Comparison of ENCODE assay signal across 30 cellular contexts in genomic region chr2:135831180-135831812, GRCh38. TPM values are rescaled to one million over a fixed set of nuclear protein-coding genes. Genes with fewer than 3 reads are reported as not detected.
"Had no signal": no experiment of that assay in that cellular context is flagged by ENCODE, and none has a peak within 500 bp of the region (broad histone marks: within the 10 kb centered on the region; RNA-seq: fewer than 3 reads in every experiment).

No MANE protein-coding gene starts in this region.

- H3K27me3 ChIP-seq: esophagus squamous epithelium, ovary, sigmoid colon, tibial nerve had no signal

- H3K36me3 ChIP-seq: esophagus squamous epithelium, ovary, prostate gland, sigmoid colon, tibial nerve had no signal

- H3K27me3 Mint-ChIP-seq: central memory CD8-positive, alpha-beta T cell; naive B cell; stimulated activated naive B cell treated with anti-CD40 and anti-IgM and Interleukin-4, amounts not matched to agents 10 μg/mL and 1 μg/mL and 100 μg/mL, for 72 hours had no signal

- H3K27ac Mint-ChIP-seq: activated T-cell treated with anti-CD3 and anti-CD28 coated beads, Interleukin-2, amount 50 U/mL, for 72 hours; stimulated activated naive B cell treated with anti-CD40 and anti-IgM and Interleukin-4, amounts not matched to agents 10 μg/mL and 1 μg/mL and 100 μg/mL, for 72 hours had no signal

- H3K4me1 ChIP-seq: esophagus squamous epithelium, prostate gland, sigmoid colon, tibial nerve had no signal

- H3K36me3 Mint-ChIP-seq: activated naive CD4-positive, alpha-beta T cell treated with anti-CD3 and anti-CD28 coated beads, Interleukin-2, amount 50 U/mL, for 72 hours; naive B cell had no signal

- DNase-seq: activated CD4-positive, alpha-beta T cell treated with anti-CD3 and anti-CD28 coated beads for 4 hours; activated CD4-positive, alpha-beta T cell treated with anti-CD3 and anti-CD28 coated beads, Interleukin-2, amount 50 U/mL, for 4 hours; activated naive CD4-positive, alpha-beta T cell; activated T-cell treated with anti-CD3 and anti-CD28 coated beads for 4 hours; activated T-cell treated with anti-CD3 and anti-CD28 coated beads, Interleukin-2, amount 50 U/mL, for 72 hours; dermis blood vessel endothelial cell; effector CD8-positive, alpha-beta T cell; esophagus squamous epithelium; foreskin melanocyte; mammary epithelial cell; naive B cell; ovary; retina; sigmoid colon; stimulated activated CD4-positive, alpha-beta T cell treated with anti-CD3 and anti-CD28 coated beads, Interleukin-1b, Interleukin-23, amount 100 ng/mL, for 48 hours; stimulated activated CD4-positive, alpha-beta T cell treated with anti-CD3 and anti-CD28 coated beads, Interleukin-4, amount 100 ng/mL, for 4 hours; stimulated activated CD8-positive, alpha-beta memory T cell treated with anti-CD3 and anti-CD28 coated beads, Interleukin-4, amount 100 ng/mL, for 48 hours; stimulated activated naive B cell treated with anti-CD40 and anti-IgM and Interleukin-4, amounts not matched to agents 10 μg/mL and 1 μg/mL and 100 μg/mL, for 72 hours; T-helper 1 cell had no signal

- H3K27ac ChIP-seq: epithelial cell of prostate, esophagus squamous epithelium, ovary, prostate gland, sigmoid colon, tibial nerve, VCaP had no signal

- H3K4me3 Mint-ChIP-seq: activated T-cell treated with anti-CD3 and anti-CD28 coated beads, Interleukin-2, amount 50 U/mL, for 72 hours; central memory CD8-positive, alpha-beta T cell; naive B cell; stimulated activated naive B cell treated with anti-CD40 and anti-IgM and Interleukin-4, amounts not matched to agents 10 μg/mL and 1 μg/mL and 100 μg/mL, for 72 hours had no signal

- H3K9me3 Mint-ChIP-seq: activated naive CD4-positive, alpha-beta T cell treated with anti-CD3 and anti-CD28 coated beads, Interleukin-2, amount 50 U/mL, for 72 hours; activated T-cell treated with anti-CD3 and anti-CD28 coated beads, Interleukin-2, amount 50 U/mL, for 72 hours; central memory CD8-positive, alpha-beta T cell; naive B cell; stimulated activated naive B cell treated with anti-CD40 and anti-IgM and Interleukin-4, amounts not matched to agents 10 μg/mL and 1 μg/mL and 100 μg/mL, for 72 hours had no signal

- H3K4me1 Mint-ChIP-seq: central memory CD8-positive, alpha-beta T cell; naive B cell; stimulated activated naive B cell treated with anti-CD40 and anti-IgM and Interleukin-4, amounts not matched to agents 10 μg/mL and 1 μg/mL and 100 μg/mL, for 72 hours had no signal

- H3K4me3 ChIP-seq: esophagus squamous epithelium, ovary, prostate gland, sigmoid colon, smooth muscle cell, tibial nerve had no signal

- H3K9me3 ChIP-seq: esophagus squamous epithelium, ovary, prostate gland, sigmoid colon, tibial nerve had no signal

- ATAC-seq: activated naive CD4-positive, alpha-beta T cell treated with anti-CD3 and anti-CD28 coated beads, Interleukin-2, amount 50 U/mL, for 72 hours; stimulated activated naive B cell treated with anti-CD40 and anti-IgM and Interleukin-4, amounts not matched to agents 10 μg/mL and 1 μg/mL and 100 μg/mL, for 72 hours had no signal

RNA-seq across cellular contexts. Expression of gene LCT, which starts 5.7 kb away (rescaled TPM):
- total RNA-seq: bronchial epithelial cell, dermis blood vessel endothelial cell, liver, mammary epithelial cell, temporal lobe had no signal
- polyA plus RNA-seq: liver, neural cell, ovary, smooth muscle cell had no signal
